ENCODE assay signal across 27 cellular contexts in the genomic region with DNA sequence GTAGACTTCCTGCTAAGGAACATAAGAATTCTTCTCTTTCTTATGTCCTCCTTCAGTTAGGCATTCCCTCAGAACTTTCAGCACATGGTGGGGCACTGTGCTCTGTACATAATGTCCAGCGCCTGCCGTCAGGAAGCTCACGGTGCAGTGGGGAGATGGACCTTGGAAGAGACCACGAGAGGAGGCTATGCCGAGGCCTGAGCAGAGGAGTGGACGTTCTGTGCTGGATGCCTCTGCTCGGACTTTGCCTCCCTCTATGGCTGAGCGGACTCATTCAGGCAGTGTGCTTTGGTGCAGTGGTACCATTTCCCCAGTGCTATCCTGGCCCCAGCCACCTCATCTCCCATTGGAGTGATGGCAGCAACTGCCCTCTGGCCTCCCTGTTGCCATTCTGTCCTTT.
"Had no signal": no experiment of that assay in that cellular context is flagged by ENCODE, and none has a peak within 500 bp of the region (broad histone marks: within the 10 kb centered on the region; RNA-seq: fewer than 3 reads in every experiment).

No MANE protein-coding gene starts in this region.

- H3K4me1 Mint-ChIP-seq: endodermal cell had no signal

- ATAC-seq: activated T-cell treated with anti-CD3 and anti-CD28 coated beads, Interleukin-2, amount 50 U/mL, for 72 hours; esophagus mucosa; foreskin keratinocyte; left lobe of liver; mucosa of descending colon; natural killer cell treated with Interleukin-12 subunit alpha and Interleukin-12 subunit beta and Interleukin-15 and Interleukin-18, amount 100 ng/mL, for 72 hours; stimulated activated effector memory CD8-positive, alpha-beta T cell treated with anti-CD3 and anti-CD28 coated beads, Interleukin-12 subunit alpha, Interleukin-12 subunit beta, amount 100 ng/mL, for 72 hours had no signal

- H3K4me1 ChIP-seq: foreskin keratinocyte, lower lobe of right lung, right lobe of liver had no signal

- H3K36me3 ChIP-seq: heart right ventricle, lower lobe of right lung, neutrophil, right lobe of liver had no signal

- H3K27ac Mint-ChIP-seq: endodermal cell; natural killer cell treated with Interleukin-12 subunit alpha and Interleukin-12 subunit beta and Interleukin-15 and Interleukin-18, amount 100 ng/mL, for 72 hours; stimulated activated effector memory CD8-positive, alpha-beta T cell treated with anti-CD3 and anti-CD28 coated beads, Interleukin-12 subunit alpha, Interleukin-12 subunit beta, amount 100 ng/mL, for 72 hours had no signal

- H3K36me3 Mint-ChIP-seq: stimulated activated effector memory CD8-positive, alpha-beta T cell treated with anti-CD3 and anti-CD28 coated beads, Interleukin-12 subunit alpha, Interleukin-12 subunit beta, amount 100 ng/mL, for 72 hours had no signal

- DNase-seq: activated CD4-positive, alpha-beta T cell treated with anti-CD3 and anti-CD28 coated beads for 4 hours; activated CD4-positive, alpha-beta T cell treated with anti-CD3 and anti-CD28 coated beads, Interleukin-2, amount 50 U/mL, for 4 hours; activated naive CD4-positive, alpha-beta T cell; activated T-cell treated with anti-CD3 and anti-CD28 coated beads for 4 hours; activated T-cell treated with anti-CD3 and anti-CD28 coated beads, Interleukin-2, amount 50 U/mL, for 72 hours; aorta; caudate nucleus; endodermal cell; foreskin keratinocyte; heart right ventricle; kidney glomerular epithelial cell; lower lobe of right lung; mesendoderm; mucosa of descending colon; right lobe of liver; stimulated activated CD4-positive, alpha-beta T cell treated with anti-CD3 and anti-CD28 coated beads, Interleukin-12 subunit alpha, Interleukin-12 subunit beta, amount 100 ng/mL, for 4 hours; stimulated activated CD4-positive, alpha-beta T cell treated with anti-CD3 and anti-CD28 coated beads, Interleukin-4, amount 100 ng/mL, for 1 hour; T-helper 1 cell had no signal

- H3K27me3 Mint-ChIP-seq: brain; natural killer cell treated with Interleukin-12 subunit alpha and Interleukin-12 subunit beta and Interleukin-15 and Interleukin-18, amount 100 ng/mL, for 72 hours had no signal

- H3K27me3 ChIP-seq: foreskin keratinocyte, heart right ventricle, neutrophil, right lobe of liver, tibial nerve had no signal

- H3K27ac ChIP-seq: foreskin keratinocyte, lower lobe of right lung, neutrophil, right lobe of liver, tibial nerve, VCaP had no signal

- H3K4me3 Mint-ChIP-seq: activated T-cell treated with anti-CD3 and anti-CD28 coated beads, Interleukin-2, amount 50 U/mL, for 72 hours; brain; endodermal cell; natural killer cell treated with Interleukin-12 subunit alpha and Interleukin-12 subunit beta and Interleukin-15 and Interleukin-18, amount 100 ng/mL, for 72 hours; stimulated activated effector memory CD8-positive, alpha-beta T cell treated with anti-CD3 and anti-CD28 coated beads, Interleukin-12 subunit alpha, Interleukin-12 subunit beta, amount 100 ng/mL, for 72 hours; T-helper 2 cell treated with Interferon-gamma antibody and Interleukin-4, amounts not matched to agents 5 μg/mL and 100 μg/mL, for 36 hours had no signal

- H3K4me3 ChIP-seq: heart right ventricle, lower lobe of right lung, mucosa of descending colon, right lobe of liver, tibial nerve had no signal
